21 cellular contexts compared by ENCODE assay signal in the genomic region with DNA sequence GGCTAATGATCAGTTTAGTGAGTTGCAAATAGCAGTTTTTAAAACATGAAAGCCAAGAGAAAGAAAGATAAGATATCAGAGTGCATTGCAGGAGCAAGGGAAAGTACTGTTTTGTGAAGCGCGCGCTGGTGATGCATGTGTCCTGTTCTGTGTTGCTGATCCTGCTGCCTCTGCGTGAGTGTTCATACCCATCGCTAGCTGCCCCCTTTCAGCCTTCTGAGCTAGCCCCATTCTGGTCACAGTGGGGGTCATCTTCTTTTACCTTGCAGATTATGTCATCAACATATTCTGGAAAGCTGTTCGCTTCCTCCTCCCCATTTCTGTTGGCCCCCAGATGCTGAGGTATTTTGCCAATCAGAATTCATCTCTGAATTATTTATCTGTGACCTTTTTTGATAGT. TPM values are rescaled to one million over a fixed set of nuclear protein-coding genes. Genes with fewer than 3 reads are reported as not detected.
"Had no signal": no experiment of that assay in that cellular context is flagged by ENCODE, and none has a peak within 500 bp of the region (broad histone marks: within the 10 kb centered on the region; RNA-seq: fewer than 3 reads in every experiment).

No MANE protein-coding gene starts in this region.

- H3K27me3 ChIP-seq: pancreas, testis had no signal

- H3K9me3 Mint-ChIP-seq: activated CD4-positive, alpha-beta T cell treated with anti-CD3 and anti-CD28 coated beads, Interleukin-2, amount 10 ng/mL, durations not matched to agents 7 days and 5 days; activated T-cell treated with anti-CD3 and anti-CD28 coated beads, Interleukin-2, amount 50 U/mL, for 24 hours; activated T-helper 2 cell treated with anti-CD3 and anti-CD28 coated beads, Interferon-gamma antibody, Interleukin-2, Interleukin-4, amounts not matched to agents 10 μg/mL and 5 μg/mL and 100 μg/mL, durations not matched to agents 14 hours and 24 hours and 36 hours; central memory CD8-positive, alpha-beta T cell had no signal

- H3K4me3 ChIP-seq: left lung, pancreas, testis had no signal

- H3K9me3 ChIP-seq: pancreas, testis had no signal

- H3K36me3 ChIP-seq: left lung, neutrophil, pancreas had no signal

- H3K36me3 Mint-ChIP-seq: stimulated activated memory B cell treated with anti-CD40 and anti-IgM and Interleukin-4, amounts not matched to agents 10 μg/mL and 1 μg/mL and 100 μg/mL, for 72 hours had no signal

- H3K4me1 Mint-ChIP-seq: activated CD4-positive, alpha-beta T cell treated with anti-CD3 and anti-CD28 coated beads, Interleukin-2, amount 10 ng/mL, durations not matched to agents 7 days and 5 days; central memory CD8-positive, alpha-beta T cell had no signal

- H3K4me3 Mint-ChIP-seq: activated CD4-positive, alpha-beta T cell treated with anti-CD3 and anti-CD28 coated beads, Interleukin-2, amount 10 ng/mL, durations not matched to agents 7 days and 5 days; activated CD8-positive, alpha-beta T cell treated with anti-CD3 and anti-CD28 coated beads, Interleukin-2, amount 10 ng/mL, durations not matched to agents 7 days and 5 days; activated T-cell treated with anti-CD3 and anti-CD28 coated beads, Interleukin-2, amount 50 U/mL, for 24 hours; central memory CD8-positive, alpha-beta T cell; dendritic cell treated with granulocyte-macrophage colony-stimulating factor and Interleukin-4, amounts not matched to agents 40 ng/mL and 50 ng/mL, for 4 days; stimulated activated memory B cell treated with anti-CD40 and anti-IgM and Interleukin-4, amounts not matched to agents 10 μg/mL and 1 μg/mL and 100 μg/mL, for 72 hours; T-helper 1 cell treated with Interleukin-12 subunit alpha and Interleukin-12 subunit beta and Interleukin-4 antibody, amounts not matched to agents 30 μg/mL and 1 μg/mL, for 36 hours had no signal

- H3K27ac ChIP-seq: epithelial cell of prostate, foreskin keratinocyte, left lung, neutrophil, pancreas, testis had no signal

- H3K4me1 ChIP-seq: foreskin keratinocyte, pancreas, testis had no signal

- H3K27ac Mint-ChIP-seq: activated CD4-positive, alpha-beta T cell treated with anti-CD3 and anti-CD28 coated beads, Interleukin-2, amount 10 ng/mL, durations not matched to agents 7 days and 5 days; activated CD8-positive, alpha-beta T cell treated with anti-CD3 and anti-CD28 coated beads, Interleukin-2, amount 10 ng/mL, durations not matched to agents 7 days and 5 days; activated T-cell treated with anti-CD3 and anti-CD28 coated beads, Interleukin-2, amount 50 U/mL, for 24 hours; activated T-helper 2 cell treated with anti-CD3 and anti-CD28 coated beads, Interferon-gamma antibody, Interleukin-2, Interleukin-4, amounts not matched to agents 10 μg/mL and 5 μg/mL and 100 μg/mL, durations not matched to agents 14 hours and 24 hours and 36 hours; dendritic cell treated with granulocyte-macrophage colony-stimulating factor and Interleukin-4, amounts not matched to agents 40 ng/mL and 50 ng/mL, for 4 days; stimulated activated memory B cell treated with anti-CD40 and anti-IgM and Interleukin-4, amounts not matched to agents 10 μg/mL and 1 μg/mL and 100 μg/mL, for 72 hours; T-helper 1 cell treated with Interleukin-12 subunit alpha and Interleukin-12 subunit beta and Interleukin-4 antibody, amounts not matched to agents 30 μg/mL and 1 μg/mL, for 36 hours had no signal

- ATAC-seq: activated CD4-positive, CD25-positive, alpha-beta regulatory T cell treated with anti-CD3 and anti-CD28 coated beads, Interleukin-2, amount 50 U/mL, for 24 hours; activated CD8-positive, alpha-beta T cell treated with anti-CD3 and anti-CD28 coated beads, Interleukin-2, amount 10 ng/mL, durations not matched to agents 7 days and 5 days; foreskin keratinocyte; left lung; pancreas; sciatic nerve; stimulated activated memory B cell treated with anti-CD40 and anti-IgM and Interleukin-4, amounts not matched to agents 10 μg/mL and 1 μg/mL and 100 μg/mL, for 72 hours had no signal

- DNase-seq: activated CD4-positive, alpha-beta T cell treated with anti-CD3 and anti-CD28 coated beads, Interleukin-2, amount 10 ng/mL, durations not matched to agents 7 days and 5 days; activated CD8-positive, alpha-beta T cell treated with anti-CD3 and anti-CD28 coated beads, Interleukin-2, amount 10 ng/mL, durations not matched to agents 7 days and 5 days; activated naive CD4-positive, alpha-beta T cell treated with Interleukin-2 at 50 U/mL for 16 hours; activated T-cell treated with anti-CD3 and anti-CD28 coated beads, Interleukin-2, amount 50 U/mL, for 24 hours; effector CD8-positive, alpha-beta T cell; foreskin keratinocyte; hypothalamus; left lung; pancreas; stimulated activated CD4-positive, alpha-beta T cell treated with anti-CD3 and anti-CD28 coated beads, Interleukin-4, amount 100 ng/mL, for 24 hours; testis had no signal

- FAIRE-seq: pancreas had no signal

RNA-seq across cellular contexts. Expression of a gene that starts 1.9 kb away (rescaled TPM):
- total RNA-seq: activated CD4-positive, alpha-beta T cell treated with anti-CD3 and anti-CD28 coated beads, Interleukin-2, amount 10 ng/mL, durations not matched to agents 7 days and 5 days; activated CD8-positive, alpha-beta T cell treated with anti-CD3 and anti-CD28 coated beads, Interleukin-2, amount 10 ng/mL, durations not matched to agents 7 days and 5 days; kidney epithelial cell had no signal
